ENCODE assay signal across 10 cellular contexts in the genomic region with DNA sequence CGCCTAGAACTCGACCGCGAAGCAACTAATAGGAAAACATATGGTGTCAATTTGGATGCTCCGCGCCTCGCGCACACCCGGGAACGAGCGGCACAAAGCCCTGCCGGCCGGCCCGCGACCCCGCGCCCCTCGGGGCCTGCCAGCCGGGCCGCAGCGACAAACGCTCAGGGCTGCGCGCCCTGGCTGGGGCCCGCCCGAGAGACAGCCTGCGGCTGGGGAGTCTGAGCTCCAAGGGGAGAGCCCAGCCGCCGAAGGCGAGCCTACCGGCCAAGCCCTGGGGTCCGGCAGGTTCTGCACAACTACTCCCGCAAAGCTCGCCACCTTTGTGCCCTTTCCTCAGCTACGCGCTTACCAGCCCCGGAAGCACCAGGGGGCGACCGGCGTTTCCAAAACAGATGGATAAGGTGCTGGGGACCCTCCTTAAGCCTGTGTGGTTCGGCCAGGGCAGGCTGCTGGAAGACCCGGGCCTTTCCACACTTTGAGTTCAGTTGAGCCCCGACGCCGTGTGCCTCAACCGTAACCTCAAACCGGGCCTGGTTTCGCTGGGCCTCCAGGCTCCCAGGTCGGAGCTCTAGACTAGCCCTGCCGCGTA. TPM values are rescaled to one million over a fixed set of nuclear protein-coding genes. Genes with fewer than 3 reads are reported as not detected.
DNase-seq lines count a peak whose midpoint lies in the region; ATAC-seq lines count a peak whose summit lies in the region.
"Had no signal": no experiment of that assay in that cellular context is flagged by ENCODE, and none has a peak within 500 bp of the region (broad histone marks: within the 10 kb centered on the region; RNA-seq: fewer than 3 reads in every experiment).

No MANE protein-coding gene starts in this region.

- no peak for DNase-seq in activated naive CD4-positive, alpha-beta T cell treated with anti-CD3 and anti-CD28 coated beads, Interleukin-2, amount 10 ng/mL, durations not matched to agents 7 days and 5 days
- no peak for DNase-seq in activated naive CD4-positive, alpha-beta T cell treated with anti-CD3 and anti-CD28 coated beads, Interleukin-2, amount 50 U/mL, for 16 hours
- DNase-seq in activated T-helper 1 cell treated with anti-CD3 and anti-CD28 coated beads, Interleukin-12 subunit alpha, Interleukin-12 subunit beta, Interleukin-2, Interleukin-4 antibody, amounts not matched to agents 30 ng/mL and 10 ng/mL and 1 ng/mL, durations not matched to agents 14 hours and 24 hours and 36 hours (ENCODE audit: low spot score) = no peak
- no peak for DNase-seq in foreskin melanocyte
- DNase-seq: NCI-H82 had no signal

- H3K4me1 ChIP-seq in subcutaneous abdominal adipose tissue (ENCODE audit: control insufficient read depth in 5 of 5, insufficient read depth in 5 of 5, low read length in 5 of 5) = peaks cover 0 to 35% (median 30%) of the 10 kb centered on the region in 5 donors

- H3K4me1 Mint-ChIP-seq in activated naive CD4-positive, alpha-beta T cell treated with anti-CD3 and anti-CD28 coated beads, Interleukin-2, amount 10 ng/mL, durations not matched to agents 7 days and 5 days = peaks cover 26% of the 10 kb centered on the region
- peaks cover 32% of the 10 kb centered on the region for H3K4me1 Mint-ChIP-seq in activated T-helper 1 cell treated with anti-CD3 and anti-CD28 coated beads, Interleukin-12 subunit alpha, Interleukin-12 subunit beta, Interleukin-2, Interleukin-4 antibody, amounts not matched to agents 30 ng/mL and 10 ng/mL and 1 ng/mL, durations not matched to agents 14 hours and 24 hours and 36 hours (ENCODE audit: low read depth)

- H3K4me3 Mint-ChIP-seq in activated naive CD4-positive, alpha-beta T cell treated with anti-CD3 and anti-CD28 coated beads, Interleukin-2, amount 10 ng/mL, durations not matched to agents 7 days and 5 days = peak overlapping the region; percentile 41
- H3K4me3 Mint-ChIP-seq in activated T-helper 1 cell treated with anti-CD3 and anti-CD28 coated beads, Interleukin-12 subunit alpha, Interleukin-12 subunit beta, Interleukin-2, Interleukin-4 antibody, amounts not matched to agents 30 ng/mL and 10 ng/mL and 1 ng/mL, durations not matched to agents 14 hours and 24 hours and 36 hours = peak overlapping the region; percentile 37
- H3K4me3 Mint-ChIP-seq: memory B cell had no signal

- no peaks in the 10 kb centered on the region for H3K36me3 ChIP-seq in subcutaneous abdominal adipose tissue (ENCODE audit: control insufficient read depth in 5 of 5, insufficient read depth in 5 of 5, low read length in 5 of 5)

- ATAC-seq in GM21576 (IDR thresholded peaks at IDR 0.05; ENCODE audit: unreplicated experiment) = no peak
- ATAC-seq in GM21786 (IDR thresholded peaks at IDR 0.05; ENCODE audit: unreplicated experiment) = no peak

- peak overlapping the region; percentile 41 for H3K4me3 ChIP-seq in iPS-18c (ENCODE audit: insufficient read depth, low read depth, low read length)
- peak overlapping the region in 3 of 5 donors; percentile 34 to 50 (median 39) for H3K4me3 ChIP-seq in subcutaneous abdominal adipose tissue (ENCODE audit: low read depth in 1 of 5, low read length in 5 of 5)

- H3K9me3 Mint-ChIP-seq in activated naive CD4-positive, alpha-beta T cell treated with anti-CD3 and anti-CD28 coated beads, Interleukin-2, amount 10 ng/mL, durations not matched to agents 7 days and 5 days = no peaks in the 10 kb centered on the region
- H3K9me3 Mint-ChIP-seq in activated T-helper 1 cell treated with anti-CD3 and anti-CD28 coated beads, Interleukin-12 subunit alpha, Interleukin-12 subunit beta, Interleukin-2, Interleukin-4 antibody, amounts not matched to agents 30 ng/mL and 10 ng/mL and 1 ng/mL, durations not matched to agents 14 hours and 24 hours and 36 hours = no peaks in the 10 kb centered on the region

- H3K27me3 ChIP-seq in subcutaneous abdominal adipose tissue (ENCODE audit: control insufficient read depth in 5 of 5, insufficient read depth in 4 of 5, low read length in 5 of 5) = peaks cover 83 to 97% (median 91%) of the 10 kb centered on the region in 5 donors

- H3K27me3 Mint-ChIP-seq in activated naive CD4-positive, alpha-beta T cell treated with anti-CD3 and anti-CD28 coated beads, Interleukin-2, amount 10 ng/mL, durations not matched to agents 7 days and 5 days = peaks cover 97% of the 10 kb centered on the region
- peaks cover 90% of the 10 kb centered on the region for H3K27me3 Mint-ChIP-seq in activated T-helper 1 cell treated with anti-CD3 and anti-CD28 coated beads, Interleukin-12 subunit alpha, Interleukin-12 subunit beta, Interleukin-2, Interleukin-4 antibody, amounts not matched to agents 30 ng/mL and 10 ng/mL and 1 ng/mL, durations not matched to agents 14 hours and 24 hours and 36 hours (ENCODE audit: insufficient read depth)

- CTCF ChIA-PET in activated naive CD4-positive, alpha-beta T cell treated with anti-CD3 and anti-CD28 coated beads, Interleukin-2, amount 10 ng/mL, durations not matched to agents 7 days and 5 days (lab: Charles Lee) = no interaction called here

- H3K9ac ChIP-seq in subcutaneous abdominal adipose tissue (ENCODE audit: low read length in 5 of 5) = peak overlapping the region in 1 of 5 donors; percentile 23

- peaks cover 22% of the 10 kb centered on the region for H3K36me3 Mint-ChIP-seq in activated naive CD4-positive, alpha-beta T cell treated with anti-CD3 and anti-CD28 coated beads, Interleukin-2, amount 10 ng/mL, durations not matched to agents 7 days and 5 days
- peaks cover 14% of the 10 kb centered on the region for H3K36me3 Mint-ChIP-seq in activated T-helper 1 cell treated with anti-CD3 and anti-CD28 coated beads, Interleukin-12 subunit alpha, Interleukin-12 subunit beta, Interleukin-2, Interleukin-4 antibody, amounts not matched to agents 30 ng/mL and 10 ng/mL and 1 ng/mL, durations not matched to agents 14 hours and 24 hours and 36 hours (ENCODE audit: low read depth)

- H3K27ac Mint-ChIP-seq in activated naive CD4-positive, alpha-beta T cell treated with anti-CD3 and anti-CD28 coated beads, Interleukin-2, amount 10 ng/mL, durations not matched to agents 7 days and 5 days = no peak overlapping the region
- H3K27ac Mint-ChIP-seq in activated T-helper 1 cell treated with anti-CD3 and anti-CD28 coated beads, Interleukin-12 subunit alpha, Interleukin-12 subunit beta, Interleukin-2, Interleukin-4 antibody, amounts not matched to agents 30 ng/mL and 10 ng/mL and 1 ng/mL, durations not matched to agents 14 hours and 24 hours and 36 hours = peak overlapping the region; percentile 81
- H3K27ac Mint-ChIP-seq: memory B cell had no signal

- H3K9me3 ChIP-seq in iPS-18c (ENCODE audit: control insufficient read depth, insufficient read depth, low read length) (no peaks in the 10 kb centered on the region), subcutaneous abdominal adipose tissue (ENCODE audit: control insufficient read depth in 5 of 5, low read length in 5 of 5) (peaks cover 0 to 4% (median 0%) of the 10 kb centered on the region in 5 donors)

- intact Hi-C loops in activated T-helper 1 cell treated with anti-CD3 and anti-CD28 coated beads, Interleukin-12 subunit alpha, Interleukin-12 subunit beta, Interleukin-2, Interleukin-4 antibody, amounts not matched to agents 30 ng/mL and 10 ng/mL and 1 ng/mL, durations not matched to agents 14 hours and 24 hours and 36 hours (cut with micrococcal nuclease) = no loop called here

- H3K27ac ChIP-seq in subcutaneous abdominal adipose tissue (ENCODE audit: low read depth, low read length) = no peak overlapping the region

RNA-seq across cellular contexts. Expression of a gene that starts 6.0 kb away (rescaled TPM):
- total RNA-seq in activated T-helper 1 cell treated with anti-CD3 and anti-CD28 coated beads, Interleukin-12 subunit alpha, Interleukin-12 subunit beta, Interleukin-2, Interleukin-4 antibody, amounts not matched to agents 30 ng/mL and 10 ng/mL and 1 ng/mL, durations not matched to agents 14 hours and 24 hours and 36 hours = not detected in 2 replicates
